Comparison of ENCODE assay signal across 1 cellular context in the genomic region with DNA sequence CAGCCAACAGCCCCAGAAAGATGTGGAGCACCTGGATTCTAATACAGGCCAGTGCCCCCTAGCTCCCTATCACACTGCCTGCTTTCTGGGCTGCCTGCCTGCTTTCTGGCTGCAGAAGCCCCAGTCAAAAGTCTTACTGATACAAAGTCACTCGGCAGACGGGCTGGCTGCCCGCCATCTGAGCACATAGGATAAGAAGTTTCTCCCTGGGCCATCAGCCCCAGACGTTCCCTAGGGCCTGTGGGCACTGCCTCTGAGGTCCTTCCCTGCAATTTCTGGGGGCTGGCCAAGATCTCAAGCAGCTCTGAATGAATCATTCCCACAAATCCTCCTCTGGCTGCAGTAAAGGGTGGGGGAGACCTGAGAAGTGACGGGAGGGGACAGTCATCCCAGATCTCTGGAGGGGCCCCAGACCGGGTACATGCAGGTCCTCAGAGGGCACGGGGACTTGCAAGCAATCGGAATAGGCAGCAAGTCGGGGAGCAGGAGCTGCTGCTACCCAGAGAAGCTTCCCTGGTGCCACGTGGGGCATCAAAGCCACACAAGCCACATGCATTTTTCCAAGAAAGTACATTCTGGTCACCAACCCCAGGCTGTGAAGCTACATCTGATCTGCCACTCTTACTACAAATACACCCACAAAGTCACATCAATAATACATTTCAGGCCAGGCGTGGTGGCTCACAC.
TF ChIP-seq lines count a peak whose summit lies in the region.

No MANE protein-coding gene starts in this region.

TF ChIP-seq in K562, 482 proteins besides CTCF, POLR2A, EP300 and RAD21:
- TF ChIP-seq CBFA2T3 (IDR thresholded peaks at IDR 0.05) (peak; percentile 31; the same call in 1 of the 2 replicates), ZNF644 (tag; IDR thresholded peaks at IDR 0.05; ENCODE audit: low read depth) (no peak), FOSL1 (tag; conservative IDR thresholded peaks at IDR 0.05) (0 out of 2 replicates have a peak, but pooled peaks have one; percentile 28), NFIC (IDR thresholded peaks at IDR 0.05) (peak; percentile 59)
- TF ChIP-seq, protein P1, sequence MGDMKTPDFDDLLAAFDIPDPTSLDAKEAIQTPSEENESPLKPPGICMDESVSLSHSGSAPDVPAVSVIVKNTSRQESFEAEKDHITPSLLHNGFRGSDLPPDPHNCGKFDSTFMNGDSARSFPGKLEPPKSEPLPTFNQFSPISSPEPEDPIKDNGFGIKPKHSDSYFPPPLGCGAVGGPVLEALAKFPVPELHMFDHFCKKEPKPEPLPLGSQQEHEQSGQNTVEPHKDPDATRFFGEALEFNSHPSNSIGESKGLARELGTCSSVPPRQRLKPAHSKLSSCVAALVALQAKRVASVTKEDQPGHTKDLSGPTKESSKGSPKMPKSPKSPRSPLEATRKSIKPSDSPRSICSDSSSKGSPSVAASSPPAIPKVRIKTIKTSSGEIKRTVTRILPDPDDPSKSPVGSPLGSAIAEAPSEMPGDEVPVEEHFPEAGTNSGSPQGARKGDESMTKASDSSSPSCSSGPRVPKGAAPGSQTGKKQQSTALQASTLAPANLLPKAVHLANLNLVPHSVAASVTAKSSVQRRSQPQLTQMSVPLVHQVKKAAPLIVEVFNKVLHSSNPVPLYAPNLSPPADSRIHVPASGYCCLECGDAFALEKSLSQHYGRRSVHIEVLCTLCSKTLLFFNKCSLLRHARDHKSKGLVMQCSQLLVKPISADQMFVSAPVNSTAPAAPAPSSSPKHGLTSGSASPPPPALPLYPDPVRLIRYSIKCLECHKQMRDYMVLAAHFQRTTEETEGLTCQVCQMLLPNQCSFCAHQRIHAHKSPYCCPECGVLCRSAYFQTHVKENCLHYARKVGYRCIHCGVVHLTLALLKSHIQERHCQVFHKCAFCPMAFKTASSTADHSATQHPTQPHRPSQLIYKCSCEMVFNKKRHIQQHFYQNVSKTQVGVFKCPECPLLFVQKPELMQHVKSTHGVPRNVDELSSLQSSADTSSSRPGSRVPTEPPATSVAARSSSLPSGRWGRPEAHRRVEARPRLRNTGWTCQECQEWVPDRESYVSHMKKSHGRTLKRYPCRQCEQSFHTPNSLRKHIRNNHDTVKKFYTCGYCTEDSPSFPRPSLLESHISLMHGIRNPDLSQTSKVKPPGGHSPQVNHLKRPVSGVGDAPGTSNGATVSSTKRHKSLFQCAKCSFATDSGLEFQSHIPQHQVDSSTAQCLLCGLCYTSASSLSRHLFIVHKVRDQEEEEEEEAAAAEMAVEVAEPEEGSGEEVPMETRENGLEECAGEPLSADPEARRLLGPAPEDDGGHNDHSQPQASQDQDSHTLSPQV (IDR thresholded peaks at IDR 0.05), result 0 out of 2 replicates have a peak, but pooled peaks have one; percentile 30
